8 cellular contexts compared by ENCODE assay signal in genomic region chr12:120468846-120469449, GRCh38. TPM values are rescaled to one million over a fixed set of nuclear protein-coding genes. Genes with fewer than 3 reads are reported as not detected.
DNase-seq lines count a peak whose midpoint lies in the region; TF ChIP-seq lines count a peak whose summit lies in the region.

No MANE protein-coding gene starts in this region.

- H3K36me3 ChIP-seq in right atrium auricular region = peaks cover 25% of the 10 kb centered on the region

- no peaks in the 10 kb centered on the region for H3K27me3 ChIP-seq in right atrium auricular region

- H3K4me3 ChIP-seq in GM12875 (ENCODE audit: low read depth, low read length) (peak overlapping the region; percentile 96), right atrium auricular region (peak overlapping the region; percentile 67 to 87)

- H3K27ac ChIP-seq in right atrium auricular region = peak overlapping the region; percentile 85 to 94

- peak; percentile 17 for DNase-seq in HCEC 1CT
- DNase-seq in NCI-H2171 treated with DMSO at 0.1 percent for 48 hours (lab: John Stamatoyannopoulos, UW) = peak; percentile 57
- peak; percentile 15 for DNase-seq in activated naive CD8-positive, alpha-beta T cell treated with anti-CD3 and anti-CD28 coated beads, Interleukin-2, amount 50 U/mL, for 16 hours (ENCODE audit: low read depth, low spot score)
- DNase-seq in right atrium auricular region (ENCODE audit: low spot score) = no peak
- peak; percentile 72 for DNase-seq in retina
- no peak for DNase-seq in DMS114 treated with DMSO at 0.1 percent for 48 hours (lab: John Stamatoyannopoulos, UW; ENCODE audit: unreplicated experiment)
- DNase-seq in pons (ENCODE audit: low spot score) = no peak

- no peaks in the 10 kb centered on the region for H3K9me3 ChIP-seq in right atrium auricular region

- H3K4me1 ChIP-seq in right atrium auricular region = peaks cover 0 to 35% of the 10 kb centered on the region in 2 donors

- peak; percentile 9; the same call in 1 of the 2 replicates for TF ChIP-seq CTCF in GM12875 (IDR thresholded peaks at IDR 0.05; ENCODE audit: borderline replicate concordance, insufficient read depth, low read depth, low read length)
- TF ChIP-seq CTCF in right atrium auricular region (IDR thresholded peaks at IDR 0.05) = no peak

RNA-seq across cellular contexts. Expression of gene SRSF9, which starts 0.6 kb away (rescaled TPM):
- total RNA-seq in right atrium auricular region = 10 to 100 TPM; 18.7 to 31.4 TPM

RNA-seq across cellular contexts. Expression of gene GATC, which starts 22.7 kb away (rescaled TPM):
- 10 to 100 TPM; 11.6 to 13.6 TPM for total RNA-seq in right atrium auricular region

RNA-seq across cellular contexts. Expression of gene TRIAP1, which starts 22.8 kb away (rescaled TPM):
- total RNA-seq in right atrium auricular region = 1 to 10 TPM; 8.9 to 9.2 TPM

RNA-seq across cellular contexts. Expression of gene DYNLL1, which starts 27.0 kb away (rescaled TPM):
- total RNA-seq in right atrium auricular region = 100 to 1,000 TPM; 168 to 178 TPM

RNA-seq across cellular contexts. Expression of gene COX6A1, which starts 31.0 kb away (rescaled TPM):
- total RNA-seq in right atrium auricular region = 100 to 1,000 TPM; 190 to 291 TPM

Comparison
In these comparisons a context has a peak if more than half of its experiments do, and no peak if none do; other contexts are left out.
1. DNase-seq: peak in HCEC 1CT (single experiment), NCI-H2171 treated with DMSO at 0.1 percent for 48 hours (single experiment), activated naive CD8-positive, alpha-beta T cell treated with anti-CD3 and anti-CD28 coated beads, Interleukin-2, amount 50 U/mL, for 16 hours (single experiment) and retina (single experiment); none in right atrium auricular region (single experiment), DMS114 treated with DMSO at 0.1 percent for 48 hours (single experiment) and pons (single experiment).